2 cellular contexts compared by ENCODE assay signal in the genomic region with DNA sequence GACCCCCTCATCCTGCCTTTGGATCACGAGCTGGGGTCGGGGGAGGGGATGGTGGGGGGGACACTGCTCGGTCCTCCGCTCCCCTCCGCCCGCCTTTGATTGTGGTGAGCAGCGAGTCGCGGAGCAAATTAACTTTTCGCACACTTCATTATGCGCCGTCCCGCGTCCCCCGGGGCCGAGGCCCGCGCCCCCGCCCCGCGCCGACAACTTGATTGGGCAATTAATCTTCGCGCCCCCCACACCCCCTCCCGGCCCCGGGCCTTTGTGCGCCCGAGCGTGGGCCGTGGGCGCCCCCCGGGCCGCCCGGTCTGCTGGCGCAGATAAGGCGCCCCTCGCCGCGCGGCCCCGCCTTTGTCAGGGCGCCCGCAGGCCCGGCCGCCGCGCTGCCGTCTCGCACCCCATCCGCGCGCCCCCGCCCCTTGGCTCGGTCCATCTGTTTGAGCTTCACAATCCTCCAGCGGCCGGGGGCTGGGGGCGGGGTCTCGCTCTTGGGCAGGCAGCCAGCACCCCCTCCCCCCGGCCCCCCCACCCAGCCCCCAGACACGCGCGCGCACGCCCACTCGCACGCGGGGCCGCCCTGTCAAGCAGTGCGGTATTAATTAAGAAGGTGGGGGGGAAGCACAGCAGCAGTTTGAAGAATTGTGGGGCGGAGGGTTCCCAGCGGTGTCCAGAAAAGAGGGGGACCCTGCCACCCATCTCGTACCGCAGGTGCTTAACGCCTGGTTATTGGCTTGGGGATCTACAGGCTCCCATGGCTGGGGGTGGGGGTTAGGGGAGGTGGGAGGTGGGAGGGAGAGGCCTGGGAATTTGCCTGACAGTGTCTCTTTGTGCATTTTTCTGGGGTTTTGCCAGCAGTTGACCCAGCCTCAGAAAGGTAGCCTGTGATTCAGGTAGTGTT.
TF ChIP-seq lines count a peak whose summit lies in the region.

No MANE protein-coding gene starts in this region.

TF ChIP-seq in SK-N-SH, 30 proteins besides CTCF, POLR2A, EP300 and RAD21 (continued from another document):
- TF ChIP-seq, protein P1, sequence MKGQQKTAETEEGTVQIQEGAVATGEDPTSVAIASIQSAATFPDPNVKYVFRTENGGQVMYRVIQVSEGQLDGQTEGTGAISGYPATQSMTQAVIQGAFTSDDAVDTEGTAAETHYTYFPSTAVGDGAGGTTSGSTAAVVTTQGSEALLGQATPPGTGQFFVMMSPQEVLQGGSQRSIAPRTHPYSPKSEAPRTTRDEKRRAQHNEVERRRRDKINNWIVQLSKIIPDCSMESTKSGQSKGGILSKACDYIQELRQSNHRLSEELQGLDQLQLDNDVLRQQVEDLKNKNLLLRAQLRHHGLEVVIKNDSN (IDR thresholded peaks at IDR 0.05; ENCODE audit: borderline replicate concordance, low read depth) = no peak
- TF ChIP-seq ELF1 (IDR thresholded peaks at IDR 0.05) = no peak
- no peak for TF ChIP-seq RXRA (IDR thresholded peaks at IDR 0.05; ENCODE audit: borderline replicate concordance, low read depth)
- TF ChIP-seq NFIC (IDR thresholded peaks at IDR 0.05; ENCODE audit: borderline replicate concordance) = no peak
- TF ChIP-seq TAF1 (IDR thresholded peaks at IDR 0.05; ENCODE audit: borderline replicate concordance, low read depth, low read length) = no peak
- TF ChIP-seq TCF12 (IDR thresholded peaks at IDR 0.05) = no peak
- TF ChIP-seq RFX5 (IDR thresholded peaks at IDR 0.05; ENCODE audit: low read length) = no peak

TF ChIP-seq in SK-N-SH treated with all-trans-retinoic acid at 6 μM for 48 hours, 23 proteins besides CTCF, POLR2A, EP300 and RAD21:
- TF ChIP-seq, protein P2, sequence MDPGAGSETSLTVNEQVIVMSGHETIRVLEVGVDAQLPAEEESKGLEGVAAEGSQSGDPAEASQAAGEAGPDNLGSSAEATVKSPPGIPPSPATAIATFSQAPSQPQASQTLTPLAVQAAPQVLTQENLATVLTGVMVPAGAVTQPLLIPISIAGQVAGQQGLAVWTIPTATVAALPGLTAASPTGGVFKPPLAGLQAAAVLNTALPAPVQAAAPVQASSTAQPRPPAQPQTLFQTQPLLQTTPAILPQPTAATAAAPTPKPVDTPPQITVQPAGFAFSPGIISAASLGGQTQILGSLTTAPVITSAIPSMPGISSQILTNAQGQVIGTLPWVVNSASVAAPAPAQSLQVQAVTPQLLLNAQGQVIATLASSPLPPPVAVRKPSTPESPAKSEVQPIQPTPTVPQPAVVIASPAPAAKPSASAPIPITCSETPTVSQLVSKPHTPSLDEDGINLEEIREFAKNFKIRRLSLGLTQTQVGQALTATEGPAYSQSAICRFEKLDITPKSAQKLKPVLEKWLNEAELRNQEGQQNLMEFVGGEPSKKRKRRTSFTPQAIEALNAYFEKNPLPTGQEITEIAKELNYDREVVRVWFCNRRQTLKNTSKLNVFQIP (CRISPR knock-in tag; IDR thresholded peaks at IDR 0.05; ENCODE audit: borderline replicate concordance, low read depth) = no peak
- TF ChIP-seq, protein P3, sequence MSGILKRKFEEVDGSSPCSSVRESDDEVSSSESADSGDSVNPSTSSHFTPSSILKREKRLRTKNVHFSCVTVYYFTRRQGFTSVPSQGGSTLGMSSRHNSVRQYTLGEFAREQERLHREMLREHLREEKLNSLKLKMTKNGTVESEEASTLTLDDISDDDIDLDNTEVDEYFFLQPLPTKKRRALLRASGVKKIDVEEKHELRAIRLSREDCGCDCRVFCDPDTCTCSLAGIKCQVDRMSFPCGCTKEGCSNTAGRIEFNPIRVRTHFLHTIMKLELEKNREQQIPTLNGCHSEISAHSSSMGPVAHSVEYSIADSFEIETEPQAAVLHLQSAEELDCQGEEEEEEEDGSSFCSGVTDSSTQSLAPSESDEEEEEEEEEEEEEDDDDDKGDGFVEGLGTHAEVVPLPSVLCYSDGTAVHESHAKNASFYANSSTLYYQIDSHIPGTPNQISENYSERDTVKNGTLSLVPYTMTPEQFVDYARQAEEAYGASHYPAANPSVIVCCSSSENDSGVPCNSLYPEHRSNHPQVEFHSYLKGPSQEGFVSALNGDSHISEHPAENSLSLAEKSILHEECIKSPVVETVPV (CRISPR knock-in tag; IDR thresholded peaks at IDR 0.05) = no peak
- no peak for TF ChIP-seq ZFP30 (CRISPR knock-in tag; IDR thresholded peaks at IDR 0.05)
- no peak for TF ChIP-seq GLIS3 (CRISPR knock-in tag; IDR thresholded peaks at IDR 0.05)
- no peak for TF ChIP-seq ZNF8 (CRISPR knock-in tag; IDR thresholded peaks at IDR 0.05)
- TF ChIP-seq ARNTL (CRISPR knock-in tag; IDR thresholded peaks at IDR 0.05; ENCODE audit: borderline replicate concordance, low read depth) = no peak
- no peak for TF ChIP-seq ZNF565 (CRISPR knock-in tag; conservative IDR thresholded peaks at IDR 0.05; ENCODE audit: low read depth)
- TF ChIP-seq, protein P4, sequence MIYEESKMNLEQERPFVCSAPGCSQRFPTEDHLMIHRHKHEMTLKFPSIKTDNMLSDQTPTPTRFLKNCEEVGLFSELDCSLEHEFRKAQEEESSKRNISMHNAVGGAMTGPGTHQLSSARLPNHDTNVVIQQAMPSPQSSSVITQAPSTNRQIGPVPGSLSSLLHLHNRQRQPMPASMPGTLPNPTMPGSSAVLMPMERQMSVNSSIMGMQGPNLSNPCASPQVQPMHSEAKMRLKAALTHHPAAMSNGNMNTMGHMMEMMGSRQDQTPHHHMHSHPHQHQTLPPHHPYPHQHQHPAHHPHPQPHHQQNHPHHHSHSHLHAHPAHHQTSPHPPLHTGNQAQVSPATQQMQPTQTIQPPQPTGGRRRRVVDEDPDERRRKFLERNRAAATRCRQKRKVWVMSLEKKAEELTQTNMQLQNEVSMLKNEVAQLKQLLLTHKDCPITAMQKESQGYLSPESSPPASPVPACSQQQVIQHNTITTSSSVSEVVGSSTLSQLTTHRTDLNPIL (CRISPR knock-in tag; IDR thresholded peaks at IDR 0.05; ENCODE audit: low read depth) = no peak
- no peak for TF ChIP-seq ISL1 (CRISPR knock-in tag; IDR thresholded peaks at IDR 0.05)
- TF ChIP-seq ZNF70 (CRISPR knock-in tag; IDR thresholded peaks at IDR 0.05) = no peak
- TF ChIP-seq ZC3H10 (CRISPR knock-in tag; IDR thresholded peaks at IDR 0.05) = no peak
- TF ChIP-seq, protein P5, sequence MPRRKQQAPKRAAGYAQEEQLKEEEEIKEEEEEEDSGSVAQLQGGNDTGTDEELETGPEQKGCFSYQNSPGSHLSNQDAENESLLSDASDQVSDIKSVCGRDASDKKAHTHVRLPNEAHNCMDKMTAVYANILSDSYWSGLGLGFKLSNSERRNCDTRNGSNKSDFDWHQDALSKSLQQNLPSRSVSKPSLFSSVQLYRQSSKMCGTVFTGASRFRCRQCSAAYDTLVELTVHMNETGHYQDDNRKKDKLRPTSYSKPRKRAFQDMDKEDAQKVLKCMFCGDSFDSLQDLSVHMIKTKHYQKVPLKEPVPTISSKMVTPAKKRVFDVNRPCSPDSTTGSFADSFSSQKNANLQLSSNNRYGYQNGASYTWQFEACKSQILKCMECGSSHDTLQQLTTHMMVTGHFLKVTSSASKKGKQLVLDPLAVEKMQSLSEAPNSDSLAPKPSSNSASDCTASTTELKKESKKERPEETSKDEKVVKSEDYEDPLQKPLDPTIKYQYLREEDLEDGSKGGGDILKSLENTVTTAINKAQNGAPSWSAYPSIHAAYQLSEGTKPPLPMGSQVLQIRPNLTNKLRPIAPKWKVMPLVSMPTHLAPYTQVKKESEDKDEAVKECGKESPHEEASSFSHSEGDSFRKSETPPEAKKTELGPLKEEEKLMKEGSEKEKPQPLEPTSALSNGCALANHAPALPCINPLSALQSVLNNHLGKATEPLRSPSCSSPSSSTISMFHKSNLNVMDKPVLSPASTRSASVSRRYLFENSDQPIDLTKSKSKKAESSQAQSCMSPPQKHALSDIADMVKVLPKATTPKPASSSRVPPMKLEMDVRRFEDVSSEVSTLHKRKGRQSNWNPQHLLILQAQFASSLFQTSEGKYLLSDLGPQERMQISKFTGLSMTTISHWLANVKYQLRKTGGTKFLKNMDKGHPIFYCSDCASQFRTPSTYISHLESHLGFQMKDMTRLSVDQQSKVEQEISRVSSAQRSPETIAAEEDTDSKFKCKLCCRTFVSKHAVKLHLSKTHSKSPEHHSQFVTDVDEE (CRISPR knock-in tag; IDR thresholded peaks at IDR 0.05) = no peak
